Comparison of ENCODE assay signal across 16 cellular contexts in genomic region chr4:66489783-66490452, GRCh38.
DNase-seq lines count a peak whose midpoint lies in the region; ATAC-seq and TF ChIP-seq lines count a peak whose summit lies in the region.
"Had no signal": no experiment of that assay in that cellular context is flagged by ENCODE, and none has a peak within 500 bp of the region (broad histone marks: within the 10 kb centered on the region; RNA-seq: fewer than 3 reads in every experiment).

No MANE protein-coding gene starts in this region.

- peaks cover 0 to 11% (median 1%) of the 10 kb centered on the region in 11 donors for H3K9me3 Mint-ChIP-seq in naive thymus-derived CD4-positive, alpha-beta T cell
- H3K9me3 Mint-ChIP-seq: activated naive CD8-positive, alpha-beta T cell treated with anti-CD3 and anti-CD28 coated beads, Interleukin-2, amount 10 ng/mL, durations not matched to agents 7 days and 5 days had no signal

- intact Hi-C loops in naive thymus-derived CD4-positive, alpha-beta T cell (cut with micrococcal nuclease), result no loop called here
- intact Hi-C loops in thyroid gland (cut with DNase I), result no loop called here

- TF ChIP-seq CTCF in RWPE1 (conservative IDR thresholded peaks at IDR 0.05; ENCODE audit: low read depth) (no peak), fibroblast of mammary gland (conservative IDR thresholded peaks at IDR 0.05; ENCODE audit: control insufficient read depth, insufficient read depth, low read depth, low read length) (no peak), retinal pigment epithelial cell (conservative IDR thresholded peaks at IDR 0.05; ENCODE audit: low read depth, low read length) (no peak), thyroid gland (IDR thresholded peaks at IDR 0.05) (no peak)

- POLR2A ChIA-PET in RWPE1 (lab: Yijun Ruan, JAX; ENCODE audit: low non-redundant PET), result no interaction called here
- POLR2A ChIA-PET in naive thymus-derived CD4-positive, alpha-beta T cell (lab: Charles Lee), result no interaction called here

- ATAC-seq in naive thymus-derived CD4-positive, alpha-beta T cell, result no peak
- ATAC-seq: CD8-positive, alpha-beta T cell; stimulated activated effector memory CD8-positive, alpha-beta T cell treated with anti-CD3 and anti-CD28 coated beads, Interleukin-12 subunit alpha, Interleukin-12 subunit beta, amount 100 ng/mL, for 72 hours had no signal

- in situ Hi-C loops in G401 (cut with HindIII; ENCODE audit: low sequenced_read_pairs), result no loop called here

- H3K27me3 ChIP-seq in naive thymus-derived CD4-positive, alpha-beta T cell (ENCODE audit: control insufficient read depth in 2 of 2, insufficient read depth in 2 of 2, low read length in 2 of 2), result no peaks in the 10 kb centered on the region
- no peaks in the 10 kb centered on the region for H3K27me3 ChIP-seq in thyroid gland
- H3K27me3 ChIP-seq: dorsolateral prefrontal cortex had no signal

- H3K27me3 Mint-ChIP-seq in naive thymus-derived CD4-positive, alpha-beta T cell, result no peaks in the 10 kb centered on the region
- H3K27me3 Mint-ChIP-seq: activated naive CD8-positive, alpha-beta T cell treated with anti-CD3 and anti-CD28 coated beads, Interleukin-2, amount 10 ng/mL, durations not matched to agents 7 days and 5 days had no signal

- H3K36me3 ChIP-seq in naive thymus-derived CD4-positive, alpha-beta T cell (ENCODE audit: control insufficient read depth in 2 of 3, insufficient read depth in 3 of 3, low read length in 3 of 3), result no peaks in the 10 kb centered on the region
- H3K36me3 ChIP-seq in thyroid gland, result no peaks in the 10 kb centered on the region

- TF ChIP-seq POLR2A in thyroid gland (IDR thresholded peaks at IDR 0.05), result no peak

- H3K27ac ChIP-seq in RWPE1 (no peak overlapping the region), thyroid gland (no peak overlapping the region)
- no peak overlapping the region for H3K27ac ChIP-seq in naive thymus-derived CD4-positive, alpha-beta T cell (ENCODE audit: low read depth, low read length)
- H3K27ac ChIP-seq: dorsolateral prefrontal cortex had no signal

- CTCF ChIA-PET in RWPE1 (lab: Yijun Ruan, JAX), result no interaction called here
- CTCF ChIA-PET in naive thymus-derived CD4-positive, alpha-beta T cell (lab: Charles Lee), result no interaction called here

- no peaks in the 10 kb centered on the region for H3K36me3 Mint-ChIP-seq in naive thymus-derived CD4-positive, alpha-beta T cell
- H3K36me3 Mint-ChIP-seq: activated naive CD8-positive, alpha-beta T cell treated with anti-CD3 and anti-CD28 coated beads, Interleukin-2, amount 10 ng/mL, durations not matched to agents 7 days and 5 days; CD8-positive, alpha-beta T cell; stimulated activated effector memory CD8-positive, alpha-beta T cell treated with anti-CD3 and anti-CD28 coated beads, Interleukin-12 subunit alpha, Interleukin-12 subunit beta, amount 100 ng/mL, for 72 hours had no signal

- 26 to 30% methylated on average over 5 of the region's 5 CpGs for whole genome bisulfite sequencing in thyroid gland, 2 donors

- no peaks in the 10 kb centered on the region for H3K4me1 Mint-ChIP-seq in naive thymus-derived CD4-positive, alpha-beta T cell
- H3K4me1 Mint-ChIP-seq: activated naive CD8-positive, alpha-beta T cell treated with anti-CD3 and anti-CD28 coated beads, Interleukin-2, amount 10 ng/mL, durations not matched to agents 7 days and 5 days; stimulated activated effector memory CD8-positive, alpha-beta T cell treated with anti-CD3 and anti-CD28 coated beads, Interleukin-12 subunit alpha, Interleukin-12 subunit beta, amount 100 ng/mL, for 72 hours had no signal

- H3K27ac Mint-ChIP-seq in naive thymus-derived CD4-positive, alpha-beta T cell, result no peak overlapping the region
- H3K27ac Mint-ChIP-seq: activated naive CD8-positive, alpha-beta T cell treated with anti-CD3 and anti-CD28 coated beads, Interleukin-2, amount 10 ng/mL, durations not matched to agents 7 days and 5 days; CD8-positive, alpha-beta T cell; stimulated activated effector memory CD8-positive, alpha-beta T cell treated with anti-CD3 and anti-CD28 coated beads, Interleukin-12 subunit alpha, Interleukin-12 subunit beta, amount 100 ng/mL, for 72 hours had no signal

- H3K4me3 Mint-ChIP-seq in naive thymus-derived CD4-positive, alpha-beta T cell, result no peak overlapping the region
- H3K4me3 Mint-ChIP-seq: activated naive CD8-positive, alpha-beta T cell treated with anti-CD3 and anti-CD28 coated beads, Interleukin-2, amount 10 ng/mL, durations not matched to agents 7 days and 5 days; CD8-positive, alpha-beta T cell; stimulated activated effector memory CD8-positive, alpha-beta T cell treated with anti-CD3 and anti-CD28 coated beads, Interleukin-12 subunit alpha, Interleukin-12 subunit beta, amount 100 ng/mL, for 72 hours had no signal

- no peaks in the 10 kb centered on the region for H3K4me1 ChIP-seq in naive thymus-derived CD4-positive, alpha-beta T cell (ENCODE audit: control insufficient read depth in 2 of 2, insufficient read depth in 2 of 2, low read length in 2 of 2)
- no peaks in the 10 kb centered on the region for H3K4me1 ChIP-seq in thyroid gland

- no peak overlapping the region for H3K4me3 ChIP-seq in fibroblast of mammary gland (ENCODE audit: control insufficient read depth, low read depth, low read length)
- no peak overlapping the region for H3K4me3 ChIP-seq in retinal pigment epithelial cell (ENCODE audit: low read length)
- no peak overlapping the region for H3K4me3 ChIP-seq in naive thymus-derived CD4-positive, alpha-beta T cell (ENCODE audit: low read length)
- H3K4me3 ChIP-seq in thyroid gland (replicated peaks in 1 of 3), result no peak overlapping the region
- H3K4me3 ChIP-seq: dorsolateral prefrontal cortex had no signal

- no peaks in the 10 kb centered on the region for H3K9me3 ChIP-seq in naive thymus-derived CD4-positive, alpha-beta T cell (ENCODE audit: control insufficient read depth in 2 of 3, low read length in 3 of 3)
- H3K9me3 ChIP-seq in thyroid gland, result no peaks in the 10 kb centered on the region

- DNase-seq in GM03348 (ENCODE audit: low spot score) (peak; percentile 1), RWPE1 (ENCODE audit: low spot score) (peak; percentile 40), fibroblast of mammary gland (ENCODE audit: low read depth) (peak; percentile 7), retinal pigment epithelial cell (ENCODE audit: low read depth) (peak; percentile 81), putamen (ENCODE audit: low spot score) (no peak), thyroid gland (no peak), G401 (ENCODE audit: low spot score) (no peak)
- DNase-seq in naive thymus-derived CD4-positive, alpha-beta T cell, result no peak
- DNase-seq: activated CD8-positive, alpha-beta memory T cell treated with anti-CD3 and anti-CD28 coated beads, Interleukin-2, amount 50 U/mL, for 48 hours; activated naive CD8-positive, alpha-beta T cell treated with anti-CD3 and anti-CD28 coated beads, Interleukin-2, amount 10 ng/mL, durations not matched to agents 7 days and 5 days; CD8-positive, alpha-beta T cell; dorsolateral prefrontal cortex; NCI-H2171 treated with DMSO at 0.1 percent for 48 hours; right cardiac atrium; stimulated activated CD4-positive, alpha-beta T cell treated with anti-CD3 and anti-CD28 coated beads, Interleukin-4, amount 100 ng/mL, for 1 hour had no signal

Comparison
In these comparisons a context has a peak if more than half of its experiments do, and no peak if none do; other contexts are left out.
1. DNase-seq: peak in GM03348 (single experiment), RWPE1 (single experiment), fibroblast of mammary gland (single experiment) and retinal pigment epithelial cell (single experiment); none in naive thymus-derived CD4-positive, alpha-beta T cell (0 of 9), putamen (single experiment), thyroid gland (0 of 2) and G401 (single experiment).